23 cellular contexts compared by ENCODE assay signal in genomic region chr15:34078900-34079299, GRCh38.
"Had no signal": no experiment of that assay in that cellular context is flagged by ENCODE, and none has a peak within 500 bp of the region (broad histone marks: within the 10 kb centered on the region; RNA-seq: fewer than 3 reads in every experiment).

No MANE protein-coding gene starts in this region.

- H3K36me3 ChIP-seq: prostate gland, uterus had no signal

- H3K4me3 ChIP-seq: left ventricle myocardium inferior, lung, pancreas, prostate gland, sigmoid colon, spleen, tibial nerve, uterus had no signal

- H3K9me3 Mint-ChIP-seq: mesothelial cell of epicardium; naive thymus-derived CD4-positive, alpha-beta T cell; natural killer cell treated with Interleukin-12 subunit alpha and Interleukin-12 subunit beta and Interleukin-15 and Interleukin-18, amount 100 ng/mL, for 72 hours; stimulated activated effector memory CD8-positive, alpha-beta T cell treated with anti-CD3 and anti-CD28 coated beads, Interleukin-12 subunit alpha, Interleukin-12 subunit beta, amount 100 ng/mL, for 72 hours; stimulated activated naive CD8-positive, alpha-beta T cell treated with anti-CD3 and anti-CD28 coated beads, Interleukin-15, amount 100 ng/mL, for 72 hours; type B pancreatic cell had no signal

- H3K27ac Mint-ChIP-seq: mesothelial cell of epicardium; naive thymus-derived CD4-positive, alpha-beta T cell; natural killer cell treated with Interleukin-12 subunit alpha and Interleukin-12 subunit beta and Interleukin-15 and Interleukin-18, amount 100 ng/mL, for 72 hours; stimulated activated effector memory CD8-positive, alpha-beta T cell treated with anti-CD3 and anti-CD28 coated beads, Interleukin-12 subunit alpha, Interleukin-12 subunit beta, amount 100 ng/mL, for 72 hours; stimulated activated naive CD8-positive, alpha-beta T cell treated with anti-CD3 and anti-CD28 coated beads, Interleukin-15, amount 100 ng/mL, for 72 hours; type B pancreatic cell had no signal

- H3K4me3 Mint-ChIP-seq: mesothelial cell of epicardium; naive thymus-derived CD4-positive, alpha-beta T cell; natural killer cell treated with Interleukin-12 subunit alpha and Interleukin-12 subunit beta and Interleukin-15 and Interleukin-18, amount 100 ng/mL, for 72 hours; stimulated activated effector memory CD8-positive, alpha-beta T cell treated with anti-CD3 and anti-CD28 coated beads, Interleukin-12 subunit alpha, Interleukin-12 subunit beta, amount 100 ng/mL, for 72 hours; stimulated activated naive CD8-positive, alpha-beta T cell treated with anti-CD3 and anti-CD28 coated beads, Interleukin-15, amount 100 ng/mL, for 72 hours; type B pancreatic cell had no signal

- H3K27me3 Mint-ChIP-seq: naive thymus-derived CD4-positive, alpha-beta T cell; natural killer cell treated with Interleukin-12 subunit alpha and Interleukin-12 subunit beta and Interleukin-15 and Interleukin-18, amount 100 ng/mL, for 72 hours; stimulated activated naive CD8-positive, alpha-beta T cell treated with anti-CD3 and anti-CD28 coated beads, Interleukin-15, amount 100 ng/mL, for 72 hours; type B pancreatic cell had no signal

- H3K9me3 ChIP-seq: left ventricle myocardium inferior, pancreas, prostate gland, sigmoid colon, tibial nerve, uterus had no signal

- ATAC-seq: naive thymus-derived CD4-positive, alpha-beta T cell; natural killer cell treated with Interleukin-12 subunit alpha and Interleukin-12 subunit beta and Interleukin-15 and Interleukin-18, amount 100 ng/mL, for 72 hours; pancreas; right cardiac atrium; stimulated activated effector memory CD8-positive, alpha-beta T cell treated with anti-CD3 and anti-CD28 coated beads, Interleukin-12 subunit alpha, Interleukin-12 subunit beta, amount 100 ng/mL, for 72 hours; stimulated activated naive CD8-positive, alpha-beta T cell treated with anti-CD3 and anti-CD28 coated beads, Interleukin-15, amount 100 ng/mL, for 72 hours had no signal

- H3K4me1 ChIP-seq: left ventricle myocardium inferior, pancreas, prostate gland, spleen, tibial nerve, uterus had no signal

- H3K4me1 Mint-ChIP-seq: mesothelial cell of epicardium; naive thymus-derived CD4-positive, alpha-beta T cell; stimulated activated effector memory CD8-positive, alpha-beta T cell treated with anti-CD3 and anti-CD28 coated beads, Interleukin-12 subunit alpha, Interleukin-12 subunit beta, amount 100 ng/mL, for 72 hours; stimulated activated naive CD8-positive, alpha-beta T cell treated with anti-CD3 and anti-CD28 coated beads, Interleukin-15, amount 100 ng/mL, for 72 hours had no signal

- H3K27me3 ChIP-seq: pancreas, sigmoid colon, spleen, tibial nerve, uterus had no signal

- DNase-seq: hippocampal formation; left ventricle myocardium inferior; mesendoderm; naive thymus-derived CD4-positive, alpha-beta T cell; pancreas; posterior cingulate gyrus; retina; right cardiac atrium; sigmoid colon; small intestine; spleen; stimulated activated CD4-positive, alpha-beta T cell treated with anti-CD3 and anti-CD28 coated beads, Interleukin-4, amount 100 ng/mL, for 24 hours; stimulated activated naive CD4-positive, alpha-beta T cell treated with Interleukin-2 at 50 U/mL for 16 hours; stimulated activated naive CD8-positive, alpha-beta T cell treated with anti-CD3 and anti-CD28 coated beads, Interleukin-15, amount 100 ng/mL, for 72 hours; substantia nigra; uterus had no signal

- H3K27ac ChIP-seq: left ventricle myocardium inferior, pancreas, prostate gland, sigmoid colon, spleen, tibial nerve, uterus had no signal

- H3K36me3 Mint-ChIP-seq: natural killer cell treated with Interleukin-12 subunit alpha and Interleukin-12 subunit beta and Interleukin-15 and Interleukin-18, amount 100 ng/mL, for 72 hours had no signal
